ENCODE assay signal across 9 cellular contexts in genomic region chr6:14743465-14744211, GRCh38.
DNase-seq lines count a peak whose midpoint lies in the region; ATAC-seq and TF ChIP-seq lines count a peak whose summit lies in the region.
"Had no signal": no experiment of that assay in that cellular context is flagged by ENCODE, and none has a peak within 500 bp of the region (broad histone marks: within the 10 kb centered on the region; RNA-seq: fewer than 3 reads in every experiment).

No MANE protein-coding gene starts in this region.

- no peak overlapping the region for H3K4me3 ChIP-seq in OCI-LY3 (ENCODE audit: low read length)
- H3K4me3 ChIP-seq in right cardiac atrium (ENCODE audit: low read length), result no peak overlapping the region
- H3K4me3 ChIP-seq: heart right ventricle had no signal

- in situ Hi-C loops in Caki2 (cut with HindIII; ENCODE audit: low pct_unique_long_range_greater_than_20kb, low sequenced_read_pairs), result no loop called here

- POLR2A ChIA-PET in GM10248 (lab: Yijun Ruan, JAX), result no interaction called here

- TF ChIP-seq CTCF in OCI-LY3 (IDR thresholded peaks at IDR 0.05; ENCODE audit: low read depth, low read length), result no peak
- no peak for TF ChIP-seq CTCF in GM10248 (IDR thresholded peaks at IDR 0.05; ENCODE audit: control extremely low read depth, extremely low read depth, low read depth, missing control alignments)

- no peaks in the 10 kb centered on the region for H3K79me2 ChIP-seq in OCI-LY3 (ENCODE audit: low read length)

- H3K27ac ChIP-seq in OCI-LY3 (ENCODE audit: low read length) (no peak overlapping the region), right cardiac atrium (ENCODE audit: low read length) (no peak overlapping the region)

- 73% methylated on average over 7 of the region's 7 CpGs for WGBS in right cardiac atrium

- CTCF ChIA-PET in GM10248 (lab: Yijun Ruan, JAX), result no interaction called here

- no peak overlapping the region for H3K9ac ChIP-seq in OCI-LY3 (ENCODE audit: low read length)

- intact Hi-C loops in right cardiac atrium (cut with DNase I), result no loop called here

- no peak overlapping the region for H3K4me2 ChIP-seq in OCI-LY3 (ENCODE audit: low read length)

- H3K9me3 ChIP-seq in OCI-LY3 (ENCODE audit: insufficient read depth, low read length) (no peaks in the 10 kb centered on the region), right cardiac atrium (ENCODE audit: control insufficient read depth, low read length) (no peaks in the 10 kb centered on the region)
- H3K9me3 ChIP-seq: heart right ventricle had no signal

- peak overlapping the region; percentile 54; the same call in 1 of the 2 replicates for H2AFZ ChIP-seq in OCI-LY3 (ENCODE audit: low read depth, low read length)

- H3K27me3 ChIP-seq in OCI-LY3 (ENCODE audit: low read depth, low read length) (0 out of 2 replicates have a peak, but pooled peaks cover 6% of the 10 kb centered on the region), right cardiac atrium (ENCODE audit: control insufficient read depth, insufficient read depth) (no peaks in the 10 kb centered on the region)
- H3K27me3 ChIP-seq: heart right ventricle had no signal

- DNase-seq in Caki2 (ENCODE audit: low read depth) (peak; percentile 97), right cardiac atrium (peak in 2 of 3 donors; percentile 48 to 56), GM10248 (ENCODE audit: extremely low spot score) (no peak), NCI-H1105 (lab: John Stamatoyannopoulos, UW) (no peak)
- DNase-seq in activated effector memory CD4-positive, alpha-beta T cell treated with anti-CD3 and anti-CD28 coated beads, Interleukin-2, amount 50 U/mL, for 16 hours, result peak; percentile 92
- peak; percentile 40 to 56 (median 50) for DNase-seq in stimulated activated CD4-positive, alpha-beta T cell treated with anti-CD3 and anti-CD28 coated beads, TNF-alpha, amount 100 ng/mL, for 1 hour (ENCODE audit: low read depth in 3 of 3, low spot score in 1 of 3)
- DNase-seq: heart right ventricle had no signal

- H4K20me1 ChIP-seq in OCI-LY3 (ENCODE audit: insufficient read depth, low read length), result no peaks in the 10 kb centered on the region

- ATAC-seq in right cardiac atrium, result peak in 1 of 2 donors; percentile 87
- ATAC-seq in HG02970 (IDR thresholded peaks at IDR 0.05; ENCODE audit: low FRiP score, unreplicated experiment), result no peak

- H3K4me1 ChIP-seq in OCI-LY3 (ENCODE audit: low read length) (peaks cover 22% of the 10 kb centered on the region), right cardiac atrium (ENCODE audit: control insufficient read depth, insufficient read depth, low read length) (peaks cover 3% of the 10 kb centered on the region)

- no peaks in the 10 kb centered on the region for H3K36me3 ChIP-seq in OCI-LY3 (replicated peaks; ENCODE audit: low read depth, low read length)
- H3K36me3 ChIP-seq: heart right ventricle had no signal

Comparison
In these comparisons a context has a peak if more than half of its experiments do, and no peak if none do; other contexts are left out.
1. DNase-seq: peak in Caki2 (single experiment), activated effector memory CD4-positive, alpha-beta T cell treated with anti-CD3 and anti-CD28 coated beads, Interleukin-2, amount 50 U/mL, for 16 hours (single experiment), right cardiac atrium (2 of 3) and stimulated activated CD4-positive, alpha-beta T cell treated with anti-CD3 and anti-CD28 coated beads, TNF-alpha, amount 100 ng/mL, for 1 hour (3 of 3); none in GM10248 (single experiment) and NCI-H1105 (single experiment).